In the genomic region with DNA sequence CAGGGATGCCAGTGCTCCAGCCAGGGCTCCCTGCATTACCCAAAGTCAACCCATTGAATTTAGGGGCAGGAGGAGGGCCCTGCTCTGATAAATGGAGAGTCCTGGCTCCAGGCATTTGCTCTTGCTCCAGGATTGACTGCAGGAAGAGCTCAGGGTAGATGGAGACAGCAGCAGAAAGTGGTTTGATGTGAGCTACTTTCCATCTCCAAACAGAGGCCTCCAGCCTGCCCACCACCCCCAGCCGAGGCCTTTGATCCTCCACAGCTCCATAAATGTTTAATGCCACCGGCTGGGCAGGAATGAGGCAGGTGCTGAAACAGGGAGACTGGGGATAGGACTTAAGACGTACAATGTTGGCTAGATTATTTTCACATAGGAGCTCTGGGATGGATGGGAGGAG, we compare ENCODE assay signal across 1 cellular context.
TF ChIP-seq lines count a peak whose summit lies in the region.

No MANE protein-coding gene starts in this region.

TF ChIP-seq in GM23338, 12 proteins besides CTCF, POLR2A, EP300 and RAD21 (continued from another document):
- TF ChIP-seq ZNF462 (CRISPR knock-in tag; IDR thresholded peaks at IDR 0.05), result peak; percentile 72
TF ChIP-seq in GM23338: peak in this region for 1.
